10 cellular contexts compared by ENCODE assay signal in the genomic region with DNA sequence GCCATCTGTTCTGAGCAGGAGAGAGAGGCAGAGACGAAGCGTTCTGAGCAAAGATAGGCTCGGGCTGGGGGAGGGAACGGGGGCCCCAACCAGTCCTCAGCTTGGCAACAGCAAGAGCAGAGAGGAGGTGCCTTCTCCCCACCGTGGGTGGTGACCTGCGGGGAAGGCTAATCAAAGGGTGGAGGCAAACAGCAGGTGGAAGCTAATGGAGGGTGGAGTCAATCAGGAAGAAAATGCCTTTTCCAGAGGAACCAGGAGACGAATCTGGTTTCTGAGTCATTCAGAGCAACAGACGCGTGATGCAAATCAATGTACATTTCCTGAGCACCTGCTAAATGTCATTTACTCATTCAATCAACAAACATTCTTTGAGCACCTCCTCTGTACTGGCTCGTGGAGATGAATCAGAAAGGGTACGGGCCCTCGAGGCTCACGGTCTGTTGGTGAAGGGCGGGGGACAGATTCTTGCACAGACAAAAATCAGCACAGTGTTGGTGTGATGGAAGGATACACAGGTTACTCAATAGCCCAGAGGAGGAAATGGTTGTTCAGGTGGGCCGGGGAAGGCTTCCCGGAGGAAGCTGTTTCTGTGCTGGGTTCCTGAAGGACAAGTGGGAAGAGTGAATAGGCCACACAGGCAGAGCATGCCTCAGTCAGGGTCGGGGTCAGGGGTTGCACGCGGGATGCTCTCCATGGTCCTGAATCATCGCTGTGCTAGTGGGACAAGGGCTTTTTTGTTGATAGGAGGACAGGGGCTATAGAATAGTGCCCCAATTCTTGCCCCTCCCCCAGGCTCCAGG. TPM values are rescaled to one million over a fixed set of nuclear protein-coding genes. Genes with fewer than 3 reads are reported as not detected.
A peak's percentile ranks its signal among the peaks of the same experiment; 100 is the strongest.
DNase-seq lines count a peak whose midpoint lies in the region; ATAC-seq and TF ChIP-seq lines count a peak whose summit lies in the region.
"Had no signal": no experiment of that assay in that cellular context is flagged by ENCODE, and none has a peak within 500 bp of the region (broad histone marks: within the 10 kb centered on the region; RNA-seq: fewer than 3 reads in every experiment).

No MANE protein-coding gene starts in this region.

- H3K4me1 ChIP-seq in cardiac muscle cell (ENCODE audit: low read depth) (no peaks in the 10 kb centered on the region), left ventricle myocardium inferior (peaks cover 3% of the 10 kb centered on the region), hepatocyte (ENCODE audit: insufficient read depth) (no peaks in the 10 kb centered on the region), transverse colon (peaks cover 0 to 9% (median under 1%) of the 10 kb centered on the region in 4 donors)

- no peak overlapping the region for H3K4me2 ChIP-seq in hepatocyte

- H3K36me3 ChIP-seq in cardiac muscle cell (no peaks in the 10 kb centered on the region), left ventricle myocardium inferior (no peaks in the 10 kb centered on the region), hepatocyte (replicated peaks; ENCODE audit: insufficient read depth, low read depth) (no peaks in the 10 kb centered on the region), transverse colon (no peaks in the 10 kb centered on the region)

- no peak for TF ChIP-seq POLR2A in transverse colon (IDR thresholded peaks at IDR 0.05)

- intact Hi-C loops in left ventricle myocardium inferior (cut with micrococcal nuclease) (no loop called here), transverse colon (cut with DNase I; ENCODE audit: low total_unique reads) (no loop called here)

- H3K27me3 ChIP-seq in cardiac muscle cell (peaks cover 19% of the 10 kb centered on the region), left ventricle myocardium inferior (ENCODE audit: low read depth) (no peaks in the 10 kb centered on the region), hepatocyte (peaks cover 4% of the 10 kb centered on the region), transverse colon (peaks cover 1% of the 10 kb centered on the region)

- no peaks in the 10 kb centered on the region for H3K79me2 ChIP-seq in hepatocyte

- H3K27ac ChIP-seq in cardiac muscle cell, result no peak overlapping the region
- H3K27ac ChIP-seq in left ventricle myocardium inferior (replicated peaks), result no peak overlapping the region
- H3K27ac ChIP-seq in hepatocyte, result peak overlapping the region; percentile 57
- H3K27ac ChIP-seq in transverse colon, result peak overlapping the region in 3 of 4 donors; percentile 42 to 56 (median 46)
- H3K27ac ChIP-seq: VCaP had no signal

- H3K4me3 ChIP-seq in cardiac muscle cell (no peak overlapping the region), left ventricle myocardium inferior (no peak overlapping the region), hepatocyte (no peak overlapping the region), transverse colon (no peak overlapping the region)

- WGBS in hepatocyte (ENCODE audit: low lambda C conversion rate, missing lambda C conversion rate), result 47% methylated on average over 20 of the region's 20 CpGs
- WGBS in transverse colon (ENCODE audit: low coverage in 1 of 2), 2 donors, result 21% methylated on average over 20 of the region's 20 CpGs; no CpG with 5 or more reads in 1 of the 2 donors

- TF ChIP-seq CTCF in cardiac muscle cell (IDR thresholded peaks at IDR 0.05; ENCODE audit: low read depth, low read length) (no peak), left ventricle myocardium inferior (IDR thresholded peaks at IDR 0.05; ENCODE audit: borderline replicate concordance) (no peak), hepatocyte (IDR thresholded peaks at IDR 0.05; ENCODE audit: poor library complexity) (no peak), transverse colon (IDR thresholded peaks at IDR 0.05) (no peak)

- H3K9me3 ChIP-seq in cardiac muscle cell (ENCODE audit: low read depth), result no peaks in the 10 kb centered on the region
- no peaks in the 10 kb centered on the region for H3K9me3 ChIP-seq in left ventricle myocardium inferior (replicated peaks)
- no peaks in the 10 kb centered on the region for H3K9me3 ChIP-seq in hepatocyte (ENCODE audit: low read depth)
- no peaks in the 10 kb centered on the region for H3K9me3 ChIP-seq in transverse colon

- ATAC-seq in GM21717 (IDR thresholded peaks at IDR 0.05; ENCODE audit: unreplicated experiment), result no peak

- H2AFZ ChIP-seq in hepatocyte, result no peak overlapping the region

- in situ Hi-C loops in transverse colon (cut with MboI; ENCODE audit: low pct_ligation_motif_present in 1 of 4, low pct_unique_long_range_greater_than_20kb in 1 of 4, low sequenced_read_pairs in 3 of 4), result no loop called here

- TF ChIP-seq EP300 in transverse colon (IDR thresholded peaks at IDR 0.05; ENCODE audit: low read depth), result no peak

- DNase-seq in cardiac muscle cell (ENCODE audit: low read depth in 1 of 2, low spot score in 1 of 2) (peak; percentile 48 to 86), left ventricle myocardium inferior (no peak), T1000 (lab: John Stamatoyannopoulos, UW) (peak; percentile 21), hepatocyte (ENCODE audit: low spot score) (peak; percentile 80), transverse colon (peak; percentile 72), hippocampal formation (lab: John Stamatoyannopoulos, UW) (no peak)
- DNase-seq in effector CD4-positive, alpha-beta T cell, result no peak
- DNase-seq: naive B cell had no signal

- H3K9me2 ChIP-seq in hepatocyte (replicated peaks; ENCODE audit: insufficient read depth), result no peaks in the 10 kb centered on the region

- no peaks in the 10 kb centered on the region for H4K20me1 ChIP-seq in hepatocyte (ENCODE audit: insufficient read depth, poor library complexity, severe bottlenecking)

RNA-seq across cellular contexts. Expression of a gene that starts 5.7 kb away (rescaled TPM):
- 1.0 and 3.5 TPM in 2 replicates for total RNA-seq in cardiac muscle cell
- polyA plus RNA-seq in cardiac muscle cell, result 1.6 and 1.7 TPM in 2 replicates
- total RNA-seq in left ventricle myocardium inferior, result 11.2 TPM
- total RNA-seq in hepatocyte, result 5.6 and 8.3 TPM in 2 replicates
- 10.3 and 13.4 TPM in 2 replicates for polyA plus RNA-seq in hepatocyte
- 10 to 100 TPM in 3 of 4 donors, 1 to 10 TPM in 1; 8.7 to 72.0 (median 18.2) TPM for total RNA-seq in transverse colon

RNA-seq across cellular contexts. Expression of a gene that starts 59.2 kb away (rescaled TPM):
- total RNA-seq in cardiac muscle cell (not detected in 2 replicates), left ventricle myocardium inferior (1.7 TPM), hepatocyte (0.17 and 0.20 TPM in 2 replicates), transverse colon (not detected)
- polyA plus RNA-seq in cardiac muscle cell (not detected in 2 replicates), hepatocyte (0.12 and 0.60 TPM in 2 replicates)

Comparison
In these comparisons a context has a peak if more than half of its experiments do, and no peak if none do; other contexts are left out.
1. DNase-seq: peak in cardiac muscle cell (2 of 2), T1000 (single experiment), hepatocyte (single experiment) and transverse colon (single experiment); none in left ventricle myocardium inferior (single experiment), hippocampal formation (0 of 2) and effector CD4-positive, alpha-beta T cell (single experiment).
2. H3K27ac ChIP-seq: peak in hepatocyte (single experiment) and transverse colon (3 of 4); none in cardiac muscle cell (single experiment) and left ventricle myocardium inferior (single experiment).